Comparison of ENCODE assay signal across 9 cellular contexts in the genomic region with DNA sequence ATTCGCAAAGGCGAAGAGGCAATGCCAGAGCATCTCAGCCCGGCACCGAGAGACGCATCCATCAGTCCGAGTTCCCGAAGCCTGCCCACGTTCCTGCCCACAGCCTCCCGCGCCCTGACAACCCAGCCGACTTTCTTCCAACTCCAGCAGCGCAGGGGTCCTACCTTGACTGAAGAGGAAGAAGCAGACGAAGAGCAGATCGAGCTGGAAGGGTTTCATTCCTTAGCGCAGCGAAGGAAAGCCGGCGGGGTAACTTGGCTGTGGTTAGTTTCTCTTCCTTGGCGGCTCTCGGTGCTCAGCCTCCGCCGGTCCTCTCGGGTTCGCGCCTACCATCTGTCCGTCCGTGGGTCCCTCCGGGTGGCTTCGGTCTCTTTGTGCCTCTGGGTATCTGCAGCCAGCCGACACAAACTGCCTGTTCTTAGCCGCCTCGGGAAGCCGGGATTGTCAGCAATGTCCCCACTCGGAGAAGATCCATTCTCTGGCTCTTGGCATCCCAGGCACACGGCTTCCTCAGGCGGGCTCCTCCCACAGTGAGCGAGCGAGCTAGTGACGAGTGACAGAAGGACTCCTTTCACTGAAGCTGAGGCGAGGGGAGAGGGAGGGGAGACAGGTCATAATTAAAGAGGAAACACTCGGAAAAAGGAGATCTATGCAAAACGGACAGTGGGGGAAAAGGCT. TPM values are rescaled to one million over a fixed set of nuclear protein-coding genes. Genes with fewer than 3 reads are reported as not detected.
A peak's percentile ranks its signal among the peaks of the same experiment; 100 is the strongest.
DNase-seq lines count a peak whose midpoint lies in the region; ATAC-seq and TF ChIP-seq lines count a peak whose summit lies in the region.
"Had no signal": no experiment of that assay in that cellular context is flagged by ENCODE, and none has a peak within 500 bp of the region (broad histone marks: within the 10 kb centered on the region; RNA-seq: fewer than 3 reads in every experiment).

TSS of gene KIRREL3 (minus strand) at position 480 of the 678 bp plus-strand sequence.

- DNase-seq in ascending aorta (ENCODE audit: low spot score in 2 of 2) (no peak), substantia nigra (lab: John Stamatoyannopoulos, UW) (peak in 37 of 49 donors; percentile 20 to 78 (median 51)), NCI-H1436 treated with DMSO at 0.1 percent for 48 hours (lab: John Stamatoyannopoulos, UW) (no peak)
- DNase-seq: activated CD4-positive, alpha-beta T cell treated with anti-CD3 and anti-CD28 coated beads for 4 hours had no signal

- H3K4me1 ChIP-seq in HUES64 (ENCODE audit: insufficient read depth, low read length) (peaks cover 22% of the 10 kb centered on the region), ascending aorta (no peaks in the 10 kb centered on the region)

- intact Hi-C loops in ascending aorta (cut with DNase I) = no loop called here

- no peak within 1 kb of the TSS for H3K9ac ChIP-seq in HUES64 (ENCODE audit: low read depth, low read length)

- H3K4me3 ChIP-seq in HUES64 (ENCODE audit: low read length) = peak within 1 kb of the TSS; percentile 57
- peak within 1 kb of the TSS; percentile 26 to 46 for H3K4me3 ChIP-seq in ascending aorta
- peak within 1 kb of the TSS; percentile 42 for H3K4me3 ChIP-seq in iPS-18c (ENCODE audit: insufficient read depth, low read depth, low read length)

- ATAC-seq in HG03095 (IDR thresholded peaks at IDR 0.05; ENCODE audit: unreplicated experiment) (no peak), HG02678 (IDR thresholded peaks at IDR 0.05; ENCODE audit: unreplicated experiment) (no peak), HG03521 (IDR thresholded peaks at IDR 0.05; ENCODE audit: unreplicated experiment) (no peak)

- no peak within 1 kb of the TSS for H3K27ac ChIP-seq in HUES64 (ENCODE audit: low read depth, low read length)
- H3K27ac ChIP-seq in ascending aorta = no peak within 1 kb of the TSS
- peak within 1 kb of the TSS; percentile 61 for H3K27ac ChIP-seq in substantia nigra (ENCODE audit: low read depth, low read length, poor library complexity, severe bottlenecking)

- 2% methylated on average over 42 of the region's 42 CpGs for WGBS in HUES64

- TF ChIP-seq CTCF in ascending aorta (IDR thresholded peaks at IDR 0.05) = no peak

- no peaks in the 10 kb centered on the region for H3K9me3 ChIP-seq in HUES64 (ENCODE audit: insufficient read depth, low read depth, low read length)
- H3K9me3 ChIP-seq in ascending aorta = no peaks in the 10 kb centered on the region
- H3K9me3 ChIP-seq in iPS-18c (ENCODE audit: control insufficient read depth, insufficient read depth, low read length) = no peaks in the 10 kb centered on the region

- H3K36me3 ChIP-seq in HUES64 (ENCODE audit: insufficient read depth, low read length) (no peaks in the 10 kb centered on the region), ascending aorta (no peaks in the 10 kb centered on the region)

- H3K27me3 ChIP-seq in HUES64 (ENCODE audit: insufficient read depth, low read length) (peaks cover 86% of the 10 kb centered on the region), ascending aorta (peaks cover 3% of the 10 kb centered on the region)

RNA-seq across cellular contexts. Expression of gene KIRREL3, which starts in this region (rescaled TPM):
- 0.35 TPM for polyA plus RNA-seq in HUES64 (2013, experiment 1 of 2)
- 0.95 TPM for polyA plus RNA-seq in HUES64 (2013, experiment 2 of 2)
- not detected for total RNA-seq in ascending aorta

Comparison
In these comparisons a context has a peak if more than half of its experiments do, and no peak if none do; other contexts are left out.
1. DNase-seq: peak in substantia nigra (37 of 49); none in ascending aorta (0 of 2) and NCI-H1436 treated with DMSO at 0.1 percent for 48 hours (single experiment).
2. Peak in every context shown above with its lines, with median percentiles within 50 percentile points of each other: H3K4me3 ChIP-seq.